Comparison of ENCODE assay signal across 9 cellular contexts in the genomic region with DNA sequence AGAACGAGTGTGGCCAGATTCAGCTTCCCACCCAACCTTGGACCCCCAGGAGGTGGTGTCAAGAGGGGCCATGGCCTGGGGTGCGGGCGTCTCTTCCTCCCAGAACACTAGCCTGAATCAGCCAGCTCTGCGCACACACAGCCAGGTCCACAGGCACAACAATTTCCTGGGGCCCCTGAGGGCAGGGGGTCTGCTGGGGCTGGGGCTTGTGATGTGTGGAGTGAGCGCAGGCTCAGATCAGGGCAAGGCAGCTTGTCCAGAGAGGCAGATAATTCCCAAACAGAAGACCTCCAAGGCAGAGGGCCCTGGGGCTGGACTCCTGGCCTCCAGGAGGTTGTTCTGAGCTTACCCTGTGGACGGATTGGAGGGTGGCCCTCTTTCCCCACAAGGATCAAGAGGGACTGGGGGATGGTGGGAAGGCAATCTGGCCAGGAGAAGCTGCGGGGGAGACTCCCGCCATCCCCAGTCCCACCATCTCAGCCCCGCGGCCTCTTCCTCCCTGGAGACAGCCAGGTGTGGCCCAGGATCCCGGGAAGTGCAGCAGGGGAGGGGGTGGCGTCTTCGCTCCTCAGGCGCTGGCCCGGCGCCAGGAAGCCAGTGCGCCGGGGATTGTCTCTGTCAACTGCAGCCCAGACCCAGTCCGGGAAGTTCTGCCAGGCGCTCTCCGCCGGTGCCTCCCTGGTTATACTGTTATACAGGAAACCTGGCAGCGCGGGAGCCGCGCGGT. TPM values are rescaled to one million over a fixed set of nuclear protein-coding genes. Genes with fewer than 3 reads are reported as not detected.
DNase-seq lines count a peak whose midpoint lies in the region; ATAC-seq and TF ChIP-seq lines count a peak whose summit lies in the region.
"Had no signal": no experiment of that assay in that cellular context is flagged by ENCODE, and none has a peak within 500 bp of the region (broad histone marks: within the 10 kb centered on the region; RNA-seq: fewer than 3 reads in every experiment).

No MANE protein-coding gene starts in this region.

- H4K20me1 ChIP-seq in mammary epithelial cell (ENCODE audit: insufficient read depth, low read length), result no peaks in the 10 kb centered on the region

- H3K27ac Mint-ChIP-seq in Calu3 (ENCODE audit: unreplicated experiment) (no peak overlapping the region), natural killer cell (peak overlapping the region in 1 of 2 donors; percentile 69)

- no peaks in the 10 kb centered on the region for H3K9me3 Mint-ChIP-seq in Calu3 (ENCODE audit: low read depth, unreplicated experiment)
- H3K9me3 Mint-ChIP-seq in natural killer cell, result no peaks in the 10 kb centered on the region

- H3K9ac ChIP-seq in mammary epithelial cell (ENCODE audit: insufficient read depth, low read length), result no peak overlapping the region

- peak overlapping the region; percentile 65 for H3K4me3 Mint-ChIP-seq in Calu3 (ENCODE audit: low read depth, unreplicated experiment)
- peak overlapping the region; percentile 77 for H3K4me3 Mint-ChIP-seq in natural killer cell

- WGBS in mammary epithelial cell (ENCODE audit: low coverage, missing lambda C conversion rate), result 62% methylated on average over 3 of the region's 27 CpGs

- H3K4me1 Mint-ChIP-seq in Calu3 (ENCODE audit: low read depth, unreplicated experiment) (peaks cover 8% of the 10 kb centered on the region), natural killer cell (peaks cover 22 to 47% of the 10 kb centered on the region in 2 donors)

- dilution Hi-C loops in mammary epithelial cell (cut with HindIII; ENCODE audit: low sequenced_read_pairs), result no loop called here

- H3K36me3 ChIP-seq in mammary epithelial cell (ENCODE audit: insufficient read depth, low read length) (no peaks in the 10 kb centered on the region), brain microvascular endothelial cell (replicated peaks) (no peaks in the 10 kb centered on the region)

- H3K27me3 Mint-ChIP-seq in Calu3 (ENCODE audit: unreplicated experiment), result peaks cover 83% of the 10 kb centered on the region
- peaks cover 0 to 20% of the 10 kb centered on the region in 2 donors for H3K27me3 Mint-ChIP-seq in natural killer cell (ENCODE audit: low read depth in 2 of 2)

- no peak for ATAC-seq in natural killer cell
- no peak for ATAC-seq in HG03159 (IDR thresholded peaks at IDR 0.05; ENCODE audit: unreplicated experiment)

- in situ Hi-C loops in mammary epithelial cell (cut with MboI; ENCODE audit: low sequenced_read_pairs in 2 of 2), result no loop called here
- in situ Hi-C loops in brain microvascular endothelial cell (cut with HindIII; ENCODE audit: low pct_ligation_motif_present, low sequenced_read_pairs), result no loop called here

- peaks cover 32% of the 10 kb centered on the region for H3K27me3 ChIP-seq in mammary epithelial cell (ENCODE audit: insufficient read depth, low read length)
- peaks cover 53% of the 10 kb centered on the region for H3K27me3 ChIP-seq in brain microvascular endothelial cell (replicated peaks)

- DNase-seq in Calu3, result no peak
- peak; percentile 1 for DNase-seq in NCI-H2081 treated with DMSO at 0.1 percent for 48 hours (lab: John Stamatoyannopoulos, UW)
- no peak for DNase-seq in mammary epithelial cell
- DNase-seq in natural killer cell, result no peak
- no peak for DNase-seq in midbrain (lab: John Stamatoyannopoulos, UW)
- DNase-seq in globus pallidus (ENCODE audit: low spot score), result no peak
- DNase-seq in brain microvascular endothelial cell, result no peak
- DNase-seq: NK-92 treated with Interleukin-12 subunit alpha and Interleukin-12 subunit beta, amount 100 ng/mL, for 24 hours had no signal

- H3K4me1 ChIP-seq in mammary epithelial cell (ENCODE audit: insufficient read depth, low read length), result peaks cover 28% of the 10 kb centered on the region

- H3K4me3 ChIP-seq in mammary epithelial cell (replicated peaks in 1 of 3; ENCODE audit: insufficient read depth in 1 of 3, low read depth in 2 of 3, low read length in 3 of 3), result peak overlapping the region in 2 of 3 experiments; percentile 29 to 30
- H3K4me3 ChIP-seq in brain microvascular endothelial cell (ENCODE audit: low read depth, low read length), result no peak overlapping the region

- no peaks in the 10 kb centered on the region for H3K9me3 ChIP-seq in mammary epithelial cell (replicated peaks; ENCODE audit: insufficient read depth, low read length)

- TF ChIP-seq CTCF in Calu3 (IDR thresholded peaks at IDR 0.05; ENCODE audit: unreplicated experiment) (no peak), mammary epithelial cell (conservative IDR thresholded peaks at IDR 0.05 in 1 of 2, IDR thresholded peaks at IDR 0.05 in 1 of 2; ENCODE audit: extremely low read depth in 1 of 2, insufficient read depth in 1 of 2, low read depth in 1 of 2, low read length in 2 of 2) (no peak), natural killer cell (IDR thresholded peaks at IDR 0.05) (no peak), brain microvascular endothelial cell (IDR thresholded peaks at IDR 0.05; ENCODE audit: low read depth, low read length, missing control alignments) (no peak)

- intact Hi-C loops in Calu3 (cut with micrococcal nuclease; ENCODE audit: unreplicated experiment) (no loop called here), mammary epithelial cell (cut with micrococcal nuclease) (no loop called here), natural killer cell (cut with micrococcal nuclease) (no loop called here)

- H2AFZ ChIP-seq in mammary epithelial cell (ENCODE audit: low read depth, low read length), result peak overlapping the region; percentile 48

- H3K79me2 ChIP-seq in mammary epithelial cell (ENCODE audit: insufficient read depth, low read length), result no peaks in the 10 kb centered on the region

- peak overlapping the region; percentile 92 for H3K4me2 ChIP-seq in mammary epithelial cell (ENCODE audit: insufficient read depth, low read depth, low read length)

- CTCF ChIA-PET in Calu3 (lab: Charles Lee) (interaction anchor here (0.7 to 1.0 kb wide), 2 partner anchors 9 to 310 kb away, joined by 3 read pairs; no protein-coding TSS in a partner anchor), mammary epithelial cell (lab: Charles Lee; ENCODE audit: low non-redundant PET) (no interaction called here)

- no TSS peak for BruUV-seq in Calu3 (replicated peaks; lab: Mats Ljungman, UMichigan)
- BruUV-seq in mammary epithelial cell (replicated peaks; lab: Mats Ljungman, UMichigan), result no TSS peak

- H3K27ac ChIP-seq in mammary epithelial cell (ENCODE audit: insufficient read depth, low read depth, low read length), result no peak overlapping the region
- no peak overlapping the region for H3K27ac ChIP-seq in brain microvascular endothelial cell

- peaks cover 11% of the 10 kb centered on the region for H3K36me3 Mint-ChIP-seq in Calu3 (ENCODE audit: insufficient read depth, unreplicated experiment)
- H3K36me3 Mint-ChIP-seq in natural killer cell, result no peaks in the 10 kb centered on the region

RNA-seq across cellular contexts. Expression of a gene that starts 52.0 kb away (rescaled TPM):
- total RNA-seq in Calu3 (2022) (59.5 and 62.2 TPM in 2 replicates), mammary epithelial cell (100 to 1,000 TPM in 1 of 2 donors, 10 to 100 TPM in 1; 96.4 to 124 TPM), natural killer cell (100 to 1,000 TPM in 2 of 3 donors, 10 to 100 TPM in 1; 87.0 to 131 (median 107) TPM)
- 83.9 TPM for polyA plus RNA-seq in mammary epithelial cell
- polyA minus RNA-seq in mammary epithelial cell, result 51.2 TPM
